In the genomic region with DNA sequence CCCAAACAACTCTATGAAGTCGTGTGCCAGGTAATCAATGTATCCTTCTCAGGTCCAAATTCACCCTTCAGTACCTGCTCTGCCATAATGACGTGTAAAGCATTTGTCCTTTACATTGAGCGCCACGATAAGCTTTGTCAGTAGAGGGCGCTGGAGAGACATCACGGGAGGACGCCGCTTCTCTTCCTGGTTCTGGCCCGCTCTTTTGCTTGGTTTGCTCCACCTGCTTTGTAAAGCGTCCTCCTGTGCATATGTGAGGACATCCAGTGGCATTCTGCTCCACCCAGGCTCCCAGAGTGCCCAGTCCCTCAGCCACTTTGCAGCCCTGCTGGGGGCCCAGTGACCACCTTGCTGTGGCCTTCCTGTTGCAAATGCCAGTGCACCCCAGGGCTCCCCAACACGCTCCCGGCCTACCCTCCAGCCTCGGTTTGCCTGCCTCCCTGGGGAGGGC, we compare ENCODE assay signal across 1 cellular context.
A peak's percentile ranks its signal among the peaks of the same experiment; 100 is the strongest.
TF ChIP-seq lines count a peak whose summit lies in the region.

No MANE protein-coding gene starts in this region.

TF ChIP-seq in HepG2, 621 proteins besides CTCF, POLR2A, EP300 and RAD21 (continued from another document):
- TF ChIP-seq CHD2 (IDR thresholded peaks at IDR 0.05; ENCODE audit: low read depth, low read length), result no peak
- TF ChIP-seq RBM22 (optimal IDR thresholded peaks at IDR 0.05; ENCODE audit: low read length), result no peak
- TF ChIP-seq KLF9 (CRISPR knock-in tag; IDR thresholded peaks at IDR 0.05; ENCODE audit: low read depth), result no peak
- peak; percentile 52 for TF ChIP-seq ELF1 (CRISPR knock-in tag; IDR thresholded peaks at IDR 0.05)
- peak; percentile 49 for TF ChIP-seq STAG1 (CRISPR knock-in tag; IDR thresholded peaks at IDR 0.05)
TF ChIP-seq in HepG2: peak in this region for 6.
